ENCODE assay signal across 21 cellular contexts in genomic region chr10:122379041-122379440, GRCh38. TPM values are rescaled to one million over a fixed set of nuclear protein-coding genes. Genes with fewer than 3 reads are reported as not detected.
A peak's percentile ranks its signal among the peaks of the same experiment; 100 is the strongest.
DNase-seq lines count a peak whose midpoint lies in the region; ATAC-seq and TF ChIP-seq lines count a peak whose summit lies in the region.
"Had no signal": no experiment of that assay in that cellular context is flagged by ENCODE, and none has a peak within 500 bp of the region (broad histone marks: within the 10 kb centered on the region; RNA-seq: fewer than 3 reads in every experiment).

No MANE protein-coding gene starts in this region.

- H2AFZ ChIP-seq in mammary epithelial cell (ENCODE audit: low read depth, low read length): no peak overlapping the region

- no peak overlapping the region for H3K27ac Mint-ChIP-seq in T-helper 2 cell treated with Interferon-gamma antibody and Interleukin-4, amounts not matched to agents 5 μg/mL and 100 μg/mL, for 36 hours
- H3K27ac Mint-ChIP-seq in MCF 10A (ENCODE audit: low read depth, unreplicated experiment) (peak overlapping the region; percentile 73), nephron (peak overlapping the region in 2 of 3 experiments; percentile 45 to 64)
- H3K27ac Mint-ChIP-seq: CD14-positive monocyte had no signal

- peaks cover 71% of the 10 kb centered on the region for H3K79me2 ChIP-seq in mammary epithelial cell (ENCODE audit: insufficient read depth, low read length)

- no peaks in the 10 kb centered on the region for H3K27me3 ChIP-seq in mammary epithelial cell (ENCODE audit: insufficient read depth, low read length)

- H3K36me3 ChIP-seq in mammary epithelial cell (ENCODE audit: insufficient read depth, low read length): no peaks in the 10 kb centered on the region
- H3K36me3 ChIP-seq: HAP-1 had no signal

- in situ Hi-C loops in mammary epithelial cell (cut with MboI; ENCODE audit: low sequenced_read_pairs in 2 of 2): no loop called here

- no peak overlapping the region for H3K4me2 ChIP-seq in mammary epithelial cell (ENCODE audit: insufficient read depth, low read depth, low read length)

- POLR2A ChIA-PET in MCF 10A (lab: Yijun Ruan, JAX): interaction anchor here (0.6 to 1.9 kb wide), 4 partner anchors 9 to 90 kb away, joined by 3 to 5 read pairs (median 4); no protein-coding TSS in a partner anchor

- BruUV-seq in MCF 10A (replicated peaks; lab: Mats Ljungman, UMichigan) (no TSS peak), mammary epithelial cell (replicated peaks; lab: Mats Ljungman, UMichigan) (no TSS peak)

- TF ChIP-seq CTCF in MCF 10A (IDR thresholded peaks at IDR 0.05; ENCODE audit: unreplicated experiment): no peak
- no peak for TF ChIP-seq CTCF in mammary epithelial cell (conservative IDR thresholded peaks at IDR 0.05 in 1 of 2, IDR thresholded peaks at IDR 0.05 in 1 of 2; ENCODE audit: extremely low read depth in 1 of 2, insufficient read depth in 1 of 2, low read depth in 1 of 2, low read length in 2 of 2)
- TF ChIP-seq CTCF in nephron (IDR thresholded peaks at IDR 0.05; ENCODE audit: unreplicated experiment in 3 of 3): no peak

- CTCF ChIA-PET in MCF 10A (lab: Yijun Ruan, JAX) (interaction anchor here (0.6 to 0.7 kb wide), 2 partner anchors 72 to 166 kb away, joined by 3 to 5 read pairs; no protein-coding TSS in a partner anchor), mammary epithelial cell (lab: Charles Lee; ENCODE audit: low non-redundant PET) (no interaction called here)

- peaks cover 47% of the 10 kb centered on the region for H3K27me3 Mint-ChIP-seq in T-helper 2 cell treated with Interferon-gamma antibody and Interleukin-4, amounts not matched to agents 5 μg/mL and 100 μg/mL, for 36 hours (ENCODE audit: low read depth)
- H3K27me3 Mint-ChIP-seq in MCF 10A (ENCODE audit: insufficient read depth, unreplicated experiment) (no peaks in the 10 kb centered on the region), nephron (ENCODE audit: low read depth) (no peaks in the 10 kb centered on the region)

- 100% methylated on average over 5 of the region's 5 CpGs for WGBS in mammary epithelial cell (ENCODE audit: low coverage, missing lambda C conversion rate)

- no peaks in the 10 kb centered on the region for H4K20me1 ChIP-seq in mammary epithelial cell (ENCODE audit: insufficient read depth, low read length)

- no peaks in the 10 kb centered on the region for H3K9me3 Mint-ChIP-seq in T-helper 2 cell treated with Interferon-gamma antibody and Interleukin-4, amounts not matched to agents 5 μg/mL and 100 μg/mL, for 36 hours
- H3K9me3 Mint-ChIP-seq in MCF 10A (ENCODE audit: unreplicated experiment) (no peaks in the 10 kb centered on the region), nephron (no peaks in the 10 kb centered on the region)

- peaks cover 5% of the 10 kb centered on the region for H3K4me1 ChIP-seq in mammary epithelial cell (ENCODE audit: insufficient read depth, low read length)

- H3K9me3 ChIP-seq in mammary epithelial cell (replicated peaks; ENCODE audit: insufficient read depth, low read length): no peaks in the 10 kb centered on the region
- H3K9me3 ChIP-seq: HAP-1 had no signal

- peaks cover 3% of the 10 kb centered on the region for H3K36me3 Mint-ChIP-seq in T-helper 2 cell treated with Interferon-gamma antibody and Interleukin-4, amounts not matched to agents 5 μg/mL and 100 μg/mL, for 36 hours (ENCODE audit: low read depth)
- H3K36me3 Mint-ChIP-seq in MCF 10A (ENCODE audit: insufficient read depth, unreplicated experiment) (peaks cover 11% of the 10 kb centered on the region), nephron (ENCODE audit: low read depth) (peaks cover 28% of the 10 kb centered on the region)

- no peak for DNase-seq in T-helper 2 cell treated with Interferon-gamma antibody and Interleukin-4, amounts not matched to agents 5 μg/mL and 100 μg/mL, for 36 hours (ENCODE audit: low spot score)
- DNase-seq in T-helper 2 cell (no peak), MCF 10A (ENCODE audit: unreplicated experiment) (no peak), mammary epithelial cell (no peak), caudate nucleus (lab: John Stamatoyannopoulos, UW) (peak in 8 of 61 donors; percentile 13 to 63 (median 22)), kidney tubule cell (ENCODE audit: low spot score) (no peak)
- DNase-seq: AML-193, DMS153, GF-D8, NCI-H1105 treated with DMSO at 0.1 percent for 48 hours, NCI-H1694, NCI-H2081 treated with DMSO at 0.1 percent for 48 hours, NCI-H510A, NCI-H774, Right ventricle myocardium superior had no signal

- peaks cover 26% of the 10 kb centered on the region for H3K4me1 Mint-ChIP-seq in T-helper 2 cell treated with Interferon-gamma antibody and Interleukin-4, amounts not matched to agents 5 μg/mL and 100 μg/mL, for 36 hours (ENCODE audit: low read depth)
- H3K4me1 Mint-ChIP-seq in MCF 10A (ENCODE audit: insufficient read depth, unreplicated experiment) (peaks cover 38% of the 10 kb centered on the region), nephron (peaks cover 15% of the 10 kb centered on the region)

- H3K27ac ChIP-seq in mammary epithelial cell (ENCODE audit: insufficient read depth, low read depth, low read length): no peak overlapping the region
- peak overlapping the region; percentile 62 for H3K27ac ChIP-seq in caudate nucleus (ENCODE audit: low read depth, low read length)
- H3K27ac ChIP-seq: 22Rv1 had no signal

- H3K9ac ChIP-seq in mammary epithelial cell (ENCODE audit: insufficient read depth, low read length): no peak overlapping the region

- no peak for ATAC-seq in GM18520 (IDR thresholded peaks at IDR 0.05; ENCODE audit: unreplicated experiment)
- ATAC-seq: K562 had no signal

- dilution Hi-C loops in mammary epithelial cell (cut with HindIII; ENCODE audit: low sequenced_read_pairs): no loop called here

- intact Hi-C loops in MCF 10A (cut with micrococcal nuclease): no loop called here
- intact Hi-C loops in mammary epithelial cell (cut with micrococcal nuclease): no loop called here

- no peak overlapping the region for H3K4me3 ChIP-seq in mammary epithelial cell (replicated peaks in 1 of 3; ENCODE audit: insufficient read depth in 1 of 3, low read depth in 2 of 3, low read length in 3 of 3)
- H3K4me3 ChIP-seq: HAP-1, K562 had no signal

- H3K4me3 Mint-ChIP-seq in T-helper 2 cell treated with Interferon-gamma antibody and Interleukin-4, amounts not matched to agents 5 μg/mL and 100 μg/mL, for 36 hours: peak overlapping the region; percentile 24
- no peak overlapping the region for H3K4me3 Mint-ChIP-seq in MCF 10A (ENCODE audit: unreplicated experiment)
- peak overlapping the region in 1 of 3 experiments; percentile 67 for H3K4me3 Mint-ChIP-seq in nephron
- H3K4me3 Mint-ChIP-seq: CD14-positive monocyte had no signal

RNA-seq across cellular contexts. Expression of gene PLEKHA1, which starts 4.5 kb away (rescaled TPM):
- total RNA-seq in MCF 10A (2022): 55.8 and 56.7 TPM in 2 replicates
- 10 to 100 TPM; 52.4 to 56.5 TPM for total RNA-seq in mammary epithelial cell
- 42.5 TPM for polyA plus RNA-seq in mammary epithelial cell
- 20.1 TPM for polyA minus RNA-seq in mammary epithelial cell
